In the genomic region with DNA sequence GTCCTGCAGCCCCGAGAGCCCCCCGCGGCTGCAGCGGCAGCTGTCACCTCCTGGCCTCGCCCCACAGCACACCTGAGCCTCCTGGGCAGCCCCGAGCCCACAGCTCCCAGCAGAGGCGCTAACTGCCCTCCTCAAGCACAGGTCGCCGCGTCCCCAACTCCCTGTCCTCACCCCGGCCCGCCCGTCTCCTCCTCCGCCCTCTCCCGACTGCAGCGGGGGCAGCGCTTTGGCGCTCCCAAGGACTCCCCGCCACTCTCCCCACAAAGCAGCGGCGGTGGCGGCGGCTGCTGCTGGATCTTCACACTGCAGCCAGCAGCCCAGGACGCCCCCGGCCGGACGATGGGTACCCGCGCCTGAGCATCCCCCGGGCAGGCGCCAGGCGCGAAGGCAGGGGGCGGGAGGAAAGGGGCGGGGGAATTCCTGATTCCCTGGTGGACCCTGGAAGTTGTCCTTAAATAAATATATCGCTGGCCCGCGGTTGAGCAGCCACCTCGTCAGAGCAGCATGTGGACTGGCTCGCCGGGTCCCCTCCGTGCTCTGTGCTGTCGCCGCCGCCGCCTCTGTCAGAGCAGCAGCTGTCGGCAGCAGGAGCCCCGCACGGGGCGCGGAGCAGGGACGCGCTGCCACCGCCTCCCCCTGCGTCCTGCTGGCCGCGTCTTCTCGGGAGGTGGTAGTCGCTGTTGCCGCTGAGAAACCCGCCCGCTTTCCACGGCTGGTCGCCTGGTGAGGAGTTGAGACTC, we compare ENCODE assay signal across 8 cellular contexts. TPM values are rescaled to one million over a fixed set of nuclear protein-coding genes. Genes with fewer than 3 reads are reported as not detected.
DNase-seq lines count a peak whose midpoint lies in the region; TF ChIP-seq lines count a peak whose summit lies in the region.

TSS of gene ZNF804B (plus strand) at position 485 of the 740 bp plus-strand sequence. CDS start 277 bp downstream, outside the sequence.

- H3K9me3 Mint-ChIP-seq in neural progenitor cell, result no peaks in the 10 kb centered on the region

- TF ChIP-seq CTCF in epithelial cell of proximal tubule (conservative IDR thresholded peaks at IDR 0.05; ENCODE audit: low read depth, low read length) (no peak), neural progenitor cell (IDR thresholded peaks at IDR 0.05) (peak; percentile 26)

- no peak within 1 kb of the TSS for H3K9ac ChIP-seq in neural progenitor cell

- peak; percentile 2 for DNase-seq in COR-L47 (lab: John Stamatoyannopoulos, UW)
- DNase-seq in NCI-H1417 (lab: John Stamatoyannopoulos, UW), result peak; percentile 34 to 94 (median 91)
- DNase-seq in epithelial cell of proximal tubule (ENCODE audit: low read depth), result no peak
- peak; percentile 85 for DNase-seq in neural progenitor cell (ENCODE audit: low spot score)
- DNase-seq in NCI-H2171 treated with DMSO at 0.1 percent for 48 hours (lab: John Stamatoyannopoulos, UW), result no peak
- DNase-seq in AML-193 (lab: John Stamatoyannopoulos, UW), result no peak
- DNase-seq in GF-D8 (lab: John Stamatoyannopoulos, UW), result no peak
- no peak for DNase-seq in NCI-H2227 treated with DMSO at 0.1 percent for 48 hours (lab: John Stamatoyannopoulos, UW)

- H3K4me3 ChIP-seq in epithelial cell of proximal tubule (ENCODE audit: low read depth, low read length) (peak within 1 kb of the TSS; percentile 43), neural progenitor cell (peak within 1 kb of the TSS; percentile 52)

- H4K20me1 ChIP-seq in neural progenitor cell (ENCODE audit: low read depth), result peaks cover 2% of the 10 kb centered on the region

- peak within 1 kb of the TSS; percentile 96 for H3K4me2 ChIP-seq in neural progenitor cell

- no peaks in the 10 kb centered on the region for H3K79me2 ChIP-seq in neural progenitor cell (ENCODE audit: low read depth)

- no peaks in the 10 kb centered on the region for H3K9me3 ChIP-seq in neural progenitor cell (ENCODE audit: low read depth)

- peaks cover 8% of the 10 kb centered on the region for H3K4me1 ChIP-seq in neural progenitor cell

- H3K27ac ChIP-seq in neural progenitor cell, result no peak within 1 kb of the TSS

- H3K27ac Mint-ChIP-seq in neural progenitor cell, result no peak within 1 kb of the TSS

- peaks cover 21% of the 10 kb centered on the region for H3K27me3 Mint-ChIP-seq in neural progenitor cell (ENCODE audit: insufficient read depth, low read depth)

- peaks cover 12% of the 10 kb centered on the region for H3F3A ChIP-seq in neural progenitor cell (ENCODE audit: low read depth)

- peak within 1 kb of the TSS; percentile 89 for H3K4me3 Mint-ChIP-seq in neural progenitor cell

- H3K36me3 ChIP-seq in neural progenitor cell, result no peaks in the 10 kb centered on the region

- H3K4me1 Mint-ChIP-seq in neural progenitor cell, result peaks cover 11% of the 10 kb centered on the region

- H3K27me3 ChIP-seq in neural progenitor cell, result peaks cover 68% of the 10 kb centered on the region

- peak within 1 kb of the TSS; percentile 94 for H2AFZ ChIP-seq in neural progenitor cell (replicated peaks)

- H3K36me3 Mint-ChIP-seq in neural progenitor cell, result no peaks in the 10 kb centered on the region

RNA-seq across cellular contexts. Expression of gene ZNF804B, which starts in this region (rescaled TPM):
- total RNA-seq in epithelial cell of proximal tubule (not detected in 2 replicates), neural progenitor cell (ENCODE audit: low replicate concordance) (not detected in 2 replicates)

Comparison
In these comparisons a context has a peak if more than half of its experiments do, and no peak if none do; other contexts are left out.
1. Peak in DNase-seq, H3K4me3 ChIP-seq and H3K4me2 ChIP-seq in neural progenitor cell; RNA of the gene not detected or under 1 TPM.
2. DNase-seq: peak in COR-L47 (single experiment) and NCI-H1417 (3 of 3); none in epithelial cell of proximal tubule (single experiment), NCI-H2171 treated with DMSO at 0.1 percent for 48 hours (single experiment), AML-193 (0 of 2), GF-D8 (single experiment) and NCI-H2227 treated with DMSO at 0.1 percent for 48 hours (single experiment).